10 cellular contexts compared by ENCODE assay signal in the genomic region with DNA sequence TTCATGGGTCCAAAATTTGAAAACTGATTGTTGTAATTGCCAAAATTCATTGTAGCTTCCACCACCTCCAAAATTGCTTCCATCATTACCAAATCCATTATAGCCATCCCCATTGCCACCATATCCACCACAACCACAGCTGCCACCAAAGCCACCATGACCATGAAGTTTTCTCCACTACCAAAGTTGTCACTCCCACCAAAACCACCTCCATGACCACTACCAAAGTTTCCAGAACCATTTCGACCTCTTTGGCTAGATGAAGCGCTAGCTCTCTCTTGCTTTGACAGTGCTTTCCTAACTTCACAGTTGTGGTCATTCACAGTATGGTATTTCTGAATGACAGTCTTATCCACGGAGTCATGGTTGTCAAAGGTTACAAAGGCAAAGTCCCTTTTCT. TPM values are rescaled to one million over a fixed set of nuclear protein-coding genes. Genes with fewer than 3 reads are reported as not detected.
A peak's percentile ranks its signal among the peaks of the same experiment; 100 is the strongest.
DNase-seq lines count a peak whose midpoint lies in the region; ATAC-seq lines count a peak whose summit lies in the region.
"Not testable (repeated sequence)": the region's sequence is repeated elsewhere in the genome, so short reads cannot be mapped to it uniquely, and the experiment has no call there.
"Had no signal": no experiment of that assay in that cellular context is flagged by ENCODE, and none has a peak within 500 bp of the region (broad histone marks: within the 10 kb centered on the region; RNA-seq: fewer than 3 reads in every experiment).

No MANE protein-coding gene starts in this region.

- peaks cover 87% of the 10 kb centered on the region for H3K4me1 ChIP-seq in CD4-positive, alpha-beta memory T cell (ENCODE audit: insufficient read depth, low read length)

- H3K27ac Mint-ChIP-seq in CD4-positive, alpha-beta memory T cell: peak overlapping the region in 6 of 7 donors; percentile 89 to 97 (median 92)
- peak overlapping the region; percentile 85 for H3K27ac Mint-ChIP-seq in activated CD8-positive, alpha-beta memory T cell treated with anti-CD3 and anti-CD28 coated beads, Interleukin-2, amount 10 ng/mL, durations not matched to agents 7 days and 5 days
- H3K27ac Mint-ChIP-seq in central memory CD8-positive, alpha-beta T cell (ENCODE audit: low read depth): not testable (repeated sequence)
- H3K27ac Mint-ChIP-seq in stimulated activated naive CD8-positive, alpha-beta T cell treated with anti-CD3 and anti-CD28 coated beads, Interleukin-15, amount 100 ng/mL, for 72 hours: peak overlapping the region; percentile 79 to 97

- H3K36me3 ChIP-seq in CD4-positive, alpha-beta memory T cell (ENCODE audit: insufficient read depth, low read length): not testable (repeated sequence)

- peak overlapping the region; percentile 35 for H3K27ac ChIP-seq in CD4-positive, alpha-beta memory T cell (ENCODE audit: low read depth, low read length)

- POLR2A ChIA-PET in CD4-positive, alpha-beta memory T cell (lab: Charles Lee; ENCODE audit: partially characterized antibody): interaction anchor here (0.9 to 19.6 kb wide), 5 partner anchors 9 to 76 kb away, joined by 4 to 492 read pairs (median 23); partner anchors contain the start of gene M6PR

- not testable (repeated sequence) for H3K4me3 ChIP-seq in CD4-positive, alpha-beta memory T cell (ENCODE audit: low read length in 2 of 2)

- H3K27me3 ChIP-seq in CD4-positive, alpha-beta memory T cell (ENCODE audit: insufficient read depth, low read length): not testable (repeated sequence)

- CTCF ChIA-PET in CD4-positive, alpha-beta memory T cell (lab: Charles Lee; ENCODE audit: partially characterized antibody): interaction anchor here (0.8 to 21.2 kb wide), 8 partner anchors 9 to 148 kb away, joined by 3 to 561 read pairs (median 3); partner anchors contain the start of gene M6PR
- CTCF ChIA-PET in activated CD8-positive, alpha-beta memory T cell treated with anti-CD3 and anti-CD28 coated beads, Interleukin-2, amount 10 ng/mL, durations not matched to agents 7 days and 5 days (lab: Charles Lee): interaction anchor here (0.9 to 1.5 kb wide), 2 partner anchors 74 to 78 kb away, joined by 3 to 4 read pairs; partner anchors contain the start of gene M6PR

- not testable (repeated sequence) for H3K9me3 ChIP-seq in CD4-positive, alpha-beta memory T cell (ENCODE audit: control insufficient read depth in 1 of 2, low read length in 2 of 2)

- peaks cover 21 to 30% of the 10 kb centered on the region in 2 donors for H3K36me3 Mint-ChIP-seq in CD4-positive, alpha-beta memory T cell
- H3K36me3 Mint-ChIP-seq in activated CD8-positive, alpha-beta memory T cell treated with anti-CD3 and anti-CD28 coated beads, Interleukin-2, amount 10 ng/mL, durations not matched to agents 7 days and 5 days: not testable (repeated sequence)
- H3K36me3 Mint-ChIP-seq in central memory CD8-positive, alpha-beta T cell (ENCODE audit: insufficient read depth): peaks cover 23% of the 10 kb centered on the region

- intact Hi-C loops in CD4-positive, alpha-beta memory T cell (cut with micrococcal nuclease): not testable (repeated sequence)

- H3K4me1 Mint-ChIP-seq in CD4-positive, alpha-beta memory T cell: peaks cover 31 to 53% (median 38%) of the 10 kb centered on the region in 4 donors
- peaks cover 18% of the 10 kb centered on the region for H3K4me1 Mint-ChIP-seq in activated CD8-positive, alpha-beta memory T cell treated with anti-CD3 and anti-CD28 coated beads, Interleukin-2, amount 10 ng/mL, durations not matched to agents 7 days and 5 days
- H3K4me1 Mint-ChIP-seq in central memory CD8-positive, alpha-beta T cell: peaks cover 26% of the 10 kb centered on the region
- H3K4me1 Mint-ChIP-seq in stimulated activated naive CD8-positive, alpha-beta T cell treated with anti-CD3 and anti-CD28 coated beads, Interleukin-15, amount 100 ng/mL, for 72 hours: peaks cover 30% of the 10 kb centered on the region

- H3K9me3 Mint-ChIP-seq in CD4-positive, alpha-beta memory T cell; activated CD8-positive, alpha-beta memory T cell treated with anti-CD3 and anti-CD28 coated beads, Interleukin-2, amount 10 ng/mL, durations not matched to agents 7 days and 5 days (ENCODE audit: low read depth); central memory CD8-positive, alpha-beta T cell; stimulated activated naive CD8-positive, alpha-beta T cell treated with anti-CD3 and anti-CD28 coated beads, Interleukin-15, amount 100 ng/mL, for 72 hours: not testable (repeated sequence)

- H3K4me3 Mint-ChIP-seq in CD4-positive, alpha-beta memory T cell: peak overlapping the region; percentile 35 to 80 (median 67)
- H3K4me3 Mint-ChIP-seq in activated CD8-positive, alpha-beta memory T cell treated with anti-CD3 and anti-CD28 coated beads, Interleukin-2, amount 10 ng/mL, durations not matched to agents 7 days and 5 days: peak overlapping the region; percentile 53
- peak overlapping the region; percentile 62 for H3K4me3 Mint-ChIP-seq in central memory CD8-positive, alpha-beta T cell
- peak overlapping the region; percentile 26 to 51 for H3K4me3 Mint-ChIP-seq in stimulated activated naive CD8-positive, alpha-beta T cell treated with anti-CD3 and anti-CD28 coated beads, Interleukin-15, amount 100 ng/mL, for 72 hours

- not testable (repeated sequence) for DNase-seq in CD4-positive, alpha-beta memory T cell; central memory CD8-positive, alpha-beta T cell (ENCODE audit: low spot score in 2 of 2)
- peak; percentile 67 for DNase-seq in activated CD4-positive, alpha-beta T cell treated with anti-CD3 and anti-CD28 coated beads for 48 hours
- DNase-seq in activated CD8-positive, alpha-beta memory T cell treated with anti-CD3 and anti-CD28 coated beads, Interleukin-2, amount 10 ng/mL, durations not matched to agents 7 days and 5 days: peak; percentile 65
- peak; percentile 52 for DNase-seq in activated naive CD4-positive, alpha-beta T cell treated with Interleukin-2 at 50 U/mL for 16 hours
- peak; percentile 33 to 74 (median 50) for DNase-seq in stimulated activated CD4-positive, alpha-beta T cell treated with anti-CD3 and anti-CD28 coated beads, Interleukin-12 subunit alpha, Interleukin-12 subunit beta, amount 100 ng/mL, for 48 hours (ENCODE audit: low read depth in 2 of 3, low spot score in 1 of 3)
- DNase-seq in stimulated activated CD8-positive, alpha-beta memory T cell treated with anti-CD3 and anti-CD28 coated beads, Interleukin-15, amount 100 ng/mL, for 48 hours (ENCODE audit: low read depth in 2 of 2): peak; percentile 48 to 63
- DNase-seq in stimulated activated naive CD8-positive, alpha-beta T cell treated with anti-CD3 and anti-CD28 coated beads, Interleukin-15, amount 100 ng/mL, for 72 hours: peak; percentile 70 to 87

- not testable (repeated sequence) for H3K27me3 Mint-ChIP-seq in CD4-positive, alpha-beta memory T cell; activated CD8-positive, alpha-beta memory T cell treated with anti-CD3 and anti-CD28 coated beads, Interleukin-2, amount 10 ng/mL, durations not matched to agents 7 days and 5 days; central memory CD8-positive, alpha-beta T cell; stimulated activated naive CD8-positive, alpha-beta T cell treated with anti-CD3 and anti-CD28 coated beads, Interleukin-15, amount 100 ng/mL, for 72 hours

- ATAC-seq in activated CD8-positive, alpha-beta memory T cell treated with anti-CD3 and anti-CD28 coated beads, Interleukin-2, amount 10 ng/mL, durations not matched to agents 7 days and 5 days; central memory CD8-positive, alpha-beta T cell (replicated peaks; ENCODE audit: extremely low read depth, poor library complexity, severe bottlenecking); stimulated activated naive CD8-positive, alpha-beta T cell treated with anti-CD3 and anti-CD28 coated beads, Interleukin-15, amount 100 ng/mL, for 72 hours: not testable (repeated sequence)

RNA-seq across cellular contexts. Expression of gene KLRG1, which starts 38.3 kb away (rescaled TPM):
- total RNA-seq in CD4-positive, alpha-beta memory T cell: 10 to 100 TPM; 51.2 to 55.8 TPM
- 100 to 1,000 TPM in 1 of 2 donors, 10 to 100 TPM in 1; 98.9 to 161 TPM for polyA plus RNA-seq in CD4-positive, alpha-beta memory T cell
- total RNA-seq in activated CD8-positive, alpha-beta memory T cell treated with anti-CD3 and anti-CD28 coated beads, Interleukin-2, amount 10 ng/mL, durations not matched to agents 7 days and 5 days: 1 to 10 TPM; 4.3 to 5.6 TPM
- total RNA-seq: A172, HT-29 had no signal

Comparison
In these comparisons a context has a peak if more than half of its experiments do, and no peak if none do; other contexts are left out.
1. RNA of gene KLRG1, which starts 38.3 kb away (total RNA-seq): 51.2 to 55.8 TPM in CD4-positive, alpha-beta memory T cell; 4.3 to 5.6 TPM in activated CD8-positive, alpha-beta memory T cell treated with anti-CD3 and anti-CD28 coated beads, Interleukin-2, amount 10 ng/mL, durations not matched to agents 7 days and 5 days; every median in the first group is over 4 times any median in the second.
2. Peak in every context shown above with its lines, with median percentiles within 50 percentile points of each other: H3K4me3 Mint-ChIP-seq.